ENCODE assay signal across 26 cellular contexts in genomic region chr7:120502825-120503224, GRCh38.
"Had no signal": no experiment of that assay in that cellular context is flagged by ENCODE, and none has a peak within 500 bp of the region (broad histone marks: within the 10 kb centered on the region; RNA-seq: fewer than 3 reads in every experiment).

No MANE protein-coding gene starts in this region.

- H3K4me3 ChIP-seq: dorsolateral prefrontal cortex, esophagus muscularis mucosa, gastroesophageal sphincter, heart left ventricle, hepatocyte, mucosa of descending colon, prostate gland, right atrium auricular region, smooth muscle cell, thyroid gland, vagina had no signal

- ATAC-seq: foreskin keratinocyte; gastroesophageal sphincter; heart left ventricle; left lobe of liver; mucosa of descending colon; natural killer cell treated with Interleukin-12 subunit alpha and Interleukin-12 subunit beta and Interleukin-15 and Interleukin-18, amount 100 ng/mL, for 72 hours; sciatic nerve; stimulated activated naive CD8-positive, alpha-beta T cell treated with anti-CD3 and anti-CD28 coated beads, Interleukin-15, amount 100 ng/mL, for 72 hours had no signal

- H3K36me3 ChIP-seq: esophagus muscularis mucosa, gastroesophageal sphincter, heart left ventricle, prostate gland, right atrium auricular region, thyroid gland, vagina had no signal

- H3K27ac ChIP-seq: dorsolateral prefrontal cortex, esophagus muscularis mucosa, foreskin keratinocyte, gastroesophageal sphincter, heart left ventricle, hepatocyte, prostate gland, right atrium auricular region, thyroid gland, vagina had no signal

- H3K27me3 ChIP-seq: dorsolateral prefrontal cortex, esophagus muscularis mucosa, foreskin keratinocyte, gastroesophageal sphincter, hepatocyte, right atrium auricular region, thyroid gland, vagina had no signal

- H3K4me2 ChIP-seq: hepatocyte, smooth muscle cell had no signal

- DNase-seq: dorsolateral prefrontal cortex; effector CD4-positive, alpha-beta T cell; foreskin keratinocyte; heart left ventricle; kidney; mesenchymal stem cell; mucosa of descending colon; naive B cell; nucleus accumbens; stimulated activated CD4-positive, alpha-beta T cell treated with anti-CD3 and anti-CD28 coated beads, Interleukin-12 subunit alpha, Interleukin-12 subunit beta, amount 100 ng/mL, for 4 hours; stimulated activated CD4-positive, alpha-beta T cell treated with anti-CD3 and anti-CD28 coated beads, Interleukin-1b, Interleukin-23, amount 100 ng/mL, for 48 hours; stimulated activated CD4-positive, alpha-beta T cell treated with anti-CD3 and anti-CD28 coated beads, Interleukin-4, amount 100 ng/mL, for 1 hour; stimulated activated CD8-positive, alpha-beta memory T cell treated with anti-CD3 and anti-CD28 coated beads, Interleukin-4, amount 100 ng/mL, for 48 hours; stimulated activated naive CD4-positive, alpha-beta T cell; stimulated activated naive CD8-positive, alpha-beta T cell treated with anti-CD3 and anti-CD28 coated beads, Interleukin-15, amount 100 ng/mL, for 72 hours; thyroid gland had no signal

- H3K9me3 ChIP-seq: esophagus muscularis mucosa, gastroesophageal sphincter, heart left ventricle, mucosa of descending colon, prostate gland, right atrium auricular region, thyroid gland, vagina had no signal

- H3K79me2 ChIP-seq: hepatocyte had no signal

- H2AFZ ChIP-seq: hepatocyte had no signal

- H3K4me1 ChIP-seq: esophagus muscularis mucosa, foreskin keratinocyte, gastroesophageal sphincter, heart left ventricle, prostate gland, right atrium auricular region, thyroid gland, vagina had no signal
